Comparison of ENCODE assay signal across 8 cellular contexts in the genomic region with DNA sequence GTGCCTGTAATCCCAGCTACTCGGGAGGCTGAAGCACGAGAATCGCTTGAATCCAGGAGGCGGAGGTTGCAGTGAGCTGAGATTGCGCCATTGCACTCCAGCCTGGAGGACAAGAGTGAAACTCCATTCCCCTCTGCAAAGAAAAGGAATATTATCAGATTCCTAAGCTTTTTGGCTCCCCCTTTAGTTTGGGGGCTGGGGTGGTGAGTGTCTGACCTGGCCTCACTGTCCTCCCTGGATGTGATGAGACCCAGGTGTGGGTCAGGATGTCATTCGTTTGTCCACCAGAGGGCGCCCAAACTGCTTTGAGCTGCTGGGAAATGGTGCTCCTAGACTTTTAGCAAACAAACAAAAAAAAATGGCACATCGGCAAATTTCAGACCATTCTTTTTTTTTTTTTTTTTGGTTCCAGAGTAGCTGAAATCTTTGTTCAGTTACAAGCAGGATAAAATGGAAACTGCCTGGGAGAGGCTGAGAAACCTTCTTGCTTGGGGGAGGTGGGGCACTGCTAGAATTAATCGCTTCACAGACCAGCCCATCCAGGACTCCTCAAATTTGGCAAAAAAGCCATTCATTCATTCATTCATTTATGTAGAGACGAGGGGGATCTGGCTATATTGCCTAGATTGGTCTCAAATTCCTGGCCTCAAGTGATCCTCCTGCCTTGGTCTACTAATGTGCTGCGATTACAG. TPM values are rescaled to one million over a fixed set of nuclear protein-coding genes. Genes with fewer than 3 reads are reported as not detected.
DNase-seq lines count a peak whose midpoint lies in the region; ATAC-seq, FAIRE-seq and TF ChIP-seq lines count a peak whose summit lies in the region.

No MANE protein-coding gene starts in this region.

- FAIRE-seq in D721Med (lab: Jason Lieb, UNC), result no peak
- FAIRE-seq in urothelium cell line (lab: Jason Lieb, UNC), result no peak

- H3K4me1 Mint-ChIP-seq in activated naive CD4-positive, alpha-beta T cell treated with anti-CD3 and anti-CD28 coated beads for 36 hours (ENCODE audit: low read depth), result no peaks in the 10 kb centered on the region

- CTCF ChIA-PET in activated naive CD4-positive, alpha-beta T cell treated with anti-CD3 and anti-CD28 coated beads for 36 hours (lab: Charles Lee), result interaction anchor here (0.6 to 2.2 kb wide), 27 partner anchors 9 to 1243 kb away, joined by 3 to 24 read pairs (median 4); a partner anchor contains a TSS

- ATAC-seq in SK-N-SH treated with all-trans-retinoic acid at 6 μM for 48 hours, result peak; percentile 84
- ATAC-seq in GM21367 (IDR thresholded peaks at IDR 0.05; ENCODE audit: unreplicated experiment), result no peak

- H3K27me3 Mint-ChIP-seq in activated naive CD4-positive, alpha-beta T cell treated with anti-CD3 and anti-CD28 coated beads for 36 hours (ENCODE audit: low read depth), result no peaks in the 10 kb centered on the region

- no peaks in the 10 kb centered on the region for H3K9me3 Mint-ChIP-seq in activated naive CD4-positive, alpha-beta T cell treated with anti-CD3 and anti-CD28 coated beads for 36 hours

- TF ChIP-seq CTCF in D721Med (IDR thresholded peaks at IDR 0.05; ENCODE audit: insufficient read depth, missing control alignments), result peak; percentile 69

- peak; percentile 59 for TF ChIP-seq RAD21 in Ishikawa (IDR thresholded peaks at IDR 0.05; ENCODE audit: low read depth)

- peak overlapping the region; percentile 18 for H3K27ac Mint-ChIP-seq in activated naive CD4-positive, alpha-beta T cell treated with anti-CD3 and anti-CD28 coated beads for 36 hours

- no peak overlapping the region for H3K4me3 Mint-ChIP-seq in activated naive CD4-positive, alpha-beta T cell treated with anti-CD3 and anti-CD28 coated beads for 36 hours

- H3K36me3 Mint-ChIP-seq in activated naive CD4-positive, alpha-beta T cell treated with anti-CD3 and anti-CD28 coated beads for 36 hours (ENCODE audit: low read depth), result peaks cover 45% of the 10 kb centered on the region

- DNase-seq in D721Med (ENCODE audit: insufficient read length, low spot score), result no peak
- DNase-seq in activated naive CD4-positive, alpha-beta T cell treated with anti-CD3 and anti-CD28 coated beads for 36 hours, result peak; percentile 88
- peak; percentile 44 to 94 (median 80) for DNase-seq in head of caudate nucleus
- peak; percentile 43 to 95 (median 79) for DNase-seq in posterior cingulate gyrus
- peak; percentile 34 for DNase-seq in urothelium cell line (ENCODE audit: low spot score)

- intact Hi-C loops in activated naive CD4-positive, alpha-beta T cell treated with anti-CD3 and anti-CD28 coated beads for 36 hours (cut with micrococcal nuclease), result no loop called here
- intact Hi-C loops in head of caudate nucleus (cut with DNase I), result no loop called here
- intact Hi-C loops in posterior cingulate gyrus (cut with DNase I), result no loop called here

- no peak for TF ChIP-seq EP300 in Ishikawa (IDR thresholded peaks at IDR 0.05; ENCODE audit: borderline replicate concordance)

TF ChIP-seq in Ishikawa, 13 proteins besides CTCF, POLR2A, EP300 and RAD21:
- TF ChIP-seq, protein P1, sequence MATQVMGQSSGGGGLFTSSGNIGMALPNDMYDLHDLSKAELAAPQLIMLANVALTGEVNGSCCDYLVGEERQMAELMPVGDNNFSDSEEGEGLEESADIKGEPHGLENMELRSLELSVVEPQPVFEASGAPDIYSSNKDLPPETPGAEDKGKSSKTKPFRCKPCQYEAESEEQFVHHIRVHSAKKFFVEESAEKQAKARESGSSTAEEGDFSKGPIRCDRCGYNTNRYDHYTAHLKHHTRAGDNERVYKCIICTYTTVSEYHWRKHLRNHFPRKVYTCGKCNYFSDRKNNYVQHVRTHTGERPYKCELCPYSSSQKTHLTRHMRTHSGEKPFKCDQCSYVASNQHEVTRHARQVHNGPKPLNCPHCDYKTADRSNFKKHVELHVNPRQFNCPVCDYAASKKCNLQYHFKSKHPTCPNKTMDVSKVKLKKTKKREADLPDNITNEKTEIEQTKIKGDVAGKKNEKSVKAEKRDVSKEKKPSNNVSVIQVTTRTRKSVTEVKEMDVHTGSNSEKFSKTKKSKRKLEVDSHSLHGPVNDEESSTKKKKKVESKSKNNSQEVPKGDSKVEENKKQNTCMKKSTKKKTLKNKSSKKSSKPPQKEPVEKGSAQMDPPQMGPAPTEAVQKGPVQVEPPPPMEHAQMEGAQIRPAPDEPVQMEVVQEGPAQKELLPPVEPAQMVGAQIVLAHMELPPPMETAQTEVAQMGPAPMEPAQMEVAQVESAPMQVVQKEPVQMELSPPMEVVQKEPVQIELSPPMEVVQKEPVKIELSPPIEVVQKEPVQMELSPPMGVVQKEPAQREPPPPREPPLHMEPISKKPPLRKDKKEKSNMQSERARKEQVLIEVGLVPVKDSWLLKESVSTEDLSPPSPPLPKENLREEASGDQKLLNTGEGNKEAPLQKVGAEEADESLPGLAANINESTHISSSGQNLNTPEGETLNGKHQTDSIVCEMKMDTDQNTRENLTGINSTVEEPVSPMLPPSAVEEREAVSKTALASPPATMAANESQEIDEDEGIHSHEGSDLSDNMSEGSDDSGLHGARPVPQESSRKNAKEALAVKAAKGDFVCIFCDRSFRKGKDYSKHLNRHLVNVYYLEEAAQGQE (IDR thresholded peaks at IDR 0.05; ENCODE audit: low read depth), result no peak
- TF ChIP-seq CEBPB (IDR thresholded peaks at IDR 0.05), result 0 out of 2 replicates have a peak, but pooled peaks have one; percentile 2

TF ChIP-seq in SK-N-SH treated with all-trans-retinoic acid at 6 μM for 48 hours, 23 proteins besides CTCF, POLR2A, EP300 and RAD21:
- TF ChIP-seq, protein P2, sequence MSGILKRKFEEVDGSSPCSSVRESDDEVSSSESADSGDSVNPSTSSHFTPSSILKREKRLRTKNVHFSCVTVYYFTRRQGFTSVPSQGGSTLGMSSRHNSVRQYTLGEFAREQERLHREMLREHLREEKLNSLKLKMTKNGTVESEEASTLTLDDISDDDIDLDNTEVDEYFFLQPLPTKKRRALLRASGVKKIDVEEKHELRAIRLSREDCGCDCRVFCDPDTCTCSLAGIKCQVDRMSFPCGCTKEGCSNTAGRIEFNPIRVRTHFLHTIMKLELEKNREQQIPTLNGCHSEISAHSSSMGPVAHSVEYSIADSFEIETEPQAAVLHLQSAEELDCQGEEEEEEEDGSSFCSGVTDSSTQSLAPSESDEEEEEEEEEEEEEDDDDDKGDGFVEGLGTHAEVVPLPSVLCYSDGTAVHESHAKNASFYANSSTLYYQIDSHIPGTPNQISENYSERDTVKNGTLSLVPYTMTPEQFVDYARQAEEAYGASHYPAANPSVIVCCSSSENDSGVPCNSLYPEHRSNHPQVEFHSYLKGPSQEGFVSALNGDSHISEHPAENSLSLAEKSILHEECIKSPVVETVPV (CRISPR knock-in tag; IDR thresholded peaks at IDR 0.05), result no peak
- TF ChIP-seq ZNF8 (CRISPR knock-in tag; IDR thresholded peaks at IDR 0.05) (no peak), OSR1 (CRISPR knock-in tag; IDR thresholded peaks at IDR 0.05) (no peak), GLIS3 (CRISPR knock-in tag; IDR thresholded peaks at IDR 0.05) (no peak), ZNF565 (CRISPR knock-in tag; conservative IDR thresholded peaks at IDR 0.05; ENCODE audit: low read depth) (no peak)
- TF ChIP-seq, protein P3, sequence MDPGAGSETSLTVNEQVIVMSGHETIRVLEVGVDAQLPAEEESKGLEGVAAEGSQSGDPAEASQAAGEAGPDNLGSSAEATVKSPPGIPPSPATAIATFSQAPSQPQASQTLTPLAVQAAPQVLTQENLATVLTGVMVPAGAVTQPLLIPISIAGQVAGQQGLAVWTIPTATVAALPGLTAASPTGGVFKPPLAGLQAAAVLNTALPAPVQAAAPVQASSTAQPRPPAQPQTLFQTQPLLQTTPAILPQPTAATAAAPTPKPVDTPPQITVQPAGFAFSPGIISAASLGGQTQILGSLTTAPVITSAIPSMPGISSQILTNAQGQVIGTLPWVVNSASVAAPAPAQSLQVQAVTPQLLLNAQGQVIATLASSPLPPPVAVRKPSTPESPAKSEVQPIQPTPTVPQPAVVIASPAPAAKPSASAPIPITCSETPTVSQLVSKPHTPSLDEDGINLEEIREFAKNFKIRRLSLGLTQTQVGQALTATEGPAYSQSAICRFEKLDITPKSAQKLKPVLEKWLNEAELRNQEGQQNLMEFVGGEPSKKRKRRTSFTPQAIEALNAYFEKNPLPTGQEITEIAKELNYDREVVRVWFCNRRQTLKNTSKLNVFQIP (CRISPR knock-in tag; IDR thresholded peaks at IDR 0.05; ENCODE audit: borderline replicate concordance, low read depth), result no peak
- TF ChIP-seq, protein P4, sequence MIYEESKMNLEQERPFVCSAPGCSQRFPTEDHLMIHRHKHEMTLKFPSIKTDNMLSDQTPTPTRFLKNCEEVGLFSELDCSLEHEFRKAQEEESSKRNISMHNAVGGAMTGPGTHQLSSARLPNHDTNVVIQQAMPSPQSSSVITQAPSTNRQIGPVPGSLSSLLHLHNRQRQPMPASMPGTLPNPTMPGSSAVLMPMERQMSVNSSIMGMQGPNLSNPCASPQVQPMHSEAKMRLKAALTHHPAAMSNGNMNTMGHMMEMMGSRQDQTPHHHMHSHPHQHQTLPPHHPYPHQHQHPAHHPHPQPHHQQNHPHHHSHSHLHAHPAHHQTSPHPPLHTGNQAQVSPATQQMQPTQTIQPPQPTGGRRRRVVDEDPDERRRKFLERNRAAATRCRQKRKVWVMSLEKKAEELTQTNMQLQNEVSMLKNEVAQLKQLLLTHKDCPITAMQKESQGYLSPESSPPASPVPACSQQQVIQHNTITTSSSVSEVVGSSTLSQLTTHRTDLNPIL (CRISPR knock-in tag; IDR thresholded peaks at IDR 0.05; ENCODE audit: low read depth), result no peak
TF ChIP-seq in SK-N-SH treated with all-trans-retinoic acid at 6 μM for 48 hours: peak in this region for 0.

RNA-seq across cellular contexts. Expression of a gene that starts 29.4 kb away (rescaled TPM):
- total RNA-seq in activated naive CD4-positive, alpha-beta T cell treated with anti-CD3 and anti-CD28 coated beads for 36 hours, result 100 to 1,000 TPM in 1 of 2 experiments, 10 to 100 TPM in 1; 94.7 to 102 TPM

RNA-seq across cellular contexts. Expression of a gene that starts 36.9 kb away (rescaled TPM):
- total RNA-seq in activated naive CD4-positive, alpha-beta T cell treated with anti-CD3 and anti-CD28 coated beads for 36 hours, result 10 to 100 TPM; 64.2 to 64.9 TPM
